ENCODE assay signal across 17 cellular contexts in genomic region chr9:38228331-38229122, GRCh38.
A peak's percentile ranks its signal among the peaks of the same experiment; 100 is the strongest.
DNase-seq lines count a peak whose midpoint lies in the region; ATAC-seq, FAIRE-seq and TF ChIP-seq lines count a peak whose summit lies in the region.
"Had no signal": no experiment of that assay in that cellular context is flagged by ENCODE, and none has a peak within 500 bp of the region (broad histone marks: within the 10 kb centered on the region; RNA-seq: fewer than 3 reads in every experiment).

No MANE protein-coding gene starts in this region.

- TF ChIP-seq CTCF in H1 (IDR thresholded peaks at IDR 0.05; ENCODE audit: control extremely low read depth in 1 of 3, insufficient read depth in 1 of 3, low read depth in 1 of 3, low read length in 3 of 3), result no peak

- no peak overlapping the region for H2BK120ac ChIP-seq in H1 (replicated peaks; ENCODE audit: low read depth, low read length)

- no peak for FAIRE-seq in H1 (lab: Jason Lieb, UNC)
- FAIRE-seq: GM18507, small intestine had no signal

- H3K9ac ChIP-seq in H1 (replicated peaks in 1 of 4; ENCODE audit: extremely low read depth in 1 of 4, low read depth in 3 of 4, low read length in 3 of 4), result no peak overlapping the region

- no peaks in the 10 kb centered on the region for H3K79me1 ChIP-seq in H1 (ENCODE audit: low read depth, low read length)

- POLR2A ChIA-PET in H1 (lab: Charles Lee; ENCODE audit: partially characterized antibody), result interaction anchor here (0.6 to 1.0 kb wide), 2 partner anchors 14 to 46 kb away, joined by 3 to 4 read pairs; no protein-coding TSS in a partner anchor

- peaks cover 2% of the 10 kb centered on the region; the same call in 1 of the 2 replicates for H3K23me2 ChIP-seq in H1 (ENCODE audit: low read depth, low read length)

- no peak overlapping the region for H4K5ac ChIP-seq in H1 (ENCODE audit: insufficient read length, low read depth, low read length)

- no peak overlapping the region for H3K27ac Mint-ChIP-seq in activated CD8-positive, alpha-beta memory T cell treated with anti-CD3 and anti-CD28 coated beads, Interleukin-2, amount 10 ng/mL, durations not matched to agents 7 days and 5 days
- H3K27ac Mint-ChIP-seq: activated naive CD4-positive, alpha-beta T cell treated with anti-CD3 and anti-CD28 coated beads, Interleukin-2, amount 50 U/mL, for 24 hours had no signal

- no peaks in the 10 kb centered on the region for H3K36me3 ChIP-seq in H1 (ENCODE audit: control insufficient read depth in 2 of 4, insufficient read depth in 4 of 4, low read length in 3 of 4)
- H3K36me3 ChIP-seq: cardiac muscle cell, ovary, upper lobe of right lung had no signal

- H3K27me3 ChIP-seq in H1 (replicated peaks in 1 of 4; ENCODE audit: control insufficient read depth in 3 of 4, extremely low read depth in 1 of 4, insufficient read depth in 3 of 4, low read length in 3 of 4), result peaks cover 0 to 10% (median 0%) of the 10 kb centered on the region in 4 experiments; a peak in 4 of 7 replicates
- H3K27me3 ChIP-seq: ovary, upper lobe of right lung had no signal

- no peak overlapping the region for H3K4me3 Mint-ChIP-seq in activated CD8-positive, alpha-beta memory T cell treated with anti-CD3 and anti-CD28 coated beads, Interleukin-2, amount 10 ng/mL, durations not matched to agents 7 days and 5 days

- no peak overlapping the region for H3K4ac ChIP-seq in H1 (replicated peaks; ENCODE audit: insufficient read length, low read depth, low read length)

- peaks cover 43% of the 10 kb centered on the region for H3K27me3 Mint-ChIP-seq in activated CD8-positive, alpha-beta memory T cell treated with anti-CD3 and anti-CD28 coated beads, Interleukin-2, amount 10 ng/mL, durations not matched to agents 7 days and 5 days
- H3K27me3 Mint-ChIP-seq: activated naive CD4-positive, alpha-beta T cell treated with anti-CD3 and anti-CD28 coated beads, Interleukin-2, amount 50 U/mL, for 24 hours had no signal

- no peaks in the 10 kb centered on the region for H3K79me2 ChIP-seq in H1 (ENCODE audit: control insufficient read depth in 1 of 2, insufficient read depth in 2 of 2, low read length in 2 of 2)

- no peak for TF ChIP-seq RAD21 in H1 (IDR thresholded peaks at IDR 0.05 in 1 of 2, conservative IDR thresholded peaks at IDR 0.05 in 1 of 2; ENCODE audit: low read depth in 2 of 2, low read length in 2 of 2)

- no peak for TF ChIP-seq POLR2A in H1 (IDR thresholded peaks at IDR 0.05; ENCODE audit: control extremely low read depth in 1 of 2, low read depth in 2 of 2, low read length in 2 of 2)

- no peak overlapping the region for H2BK20ac ChIP-seq in H1 (ENCODE audit: low read length)

- H3K36me3 Mint-ChIP-seq in activated CD8-positive, alpha-beta memory T cell treated with anti-CD3 and anti-CD28 coated beads, Interleukin-2, amount 10 ng/mL, durations not matched to agents 7 days and 5 days, result no peaks in the 10 kb centered on the region
- H3K36me3 Mint-ChIP-seq: activated naive CD4-positive, alpha-beta T cell treated with anti-CD3 and anti-CD28 coated beads, Interleukin-2, amount 50 U/mL, for 24 hours had no signal

- H4K8ac ChIP-seq in H1 (ENCODE audit: extremely low read depth, insufficient read depth, low read length), result no peak overlapping the region

- CTCF ChIA-PET in activated CD8-positive, alpha-beta memory T cell treated with anti-CD3 and anti-CD28 coated beads, Interleukin-2, amount 10 ng/mL, durations not matched to agents 7 days and 5 days (lab: Charles Lee), result no interaction called here
- CTCF ChIA-PET in H1 (lab: Charles Lee; ENCODE audit: partially characterized antibody), result interaction anchor here (0.9 to 1.9 kb wide), 11 partner anchors 9 to 140 kb away, joined by 3 to 9 read pairs (median 4); no protein-coding TSS in a partner anchor

- ATAC-seq in activated CD8-positive, alpha-beta memory T cell treated with anti-CD3 and anti-CD28 coated beads, Interleukin-2, amount 10 ng/mL, durations not matched to agents 7 days and 5 days, result no peak
- ATAC-seq in GM21576 (IDR thresholded peaks at IDR 0.05; ENCODE audit: unreplicated experiment), result no peak
- ATAC-seq: left colon, upper lobe of right lung had no signal

- H3K4me3 ChIP-seq in H1 (ENCODE audit: extremely low read depth in 1 of 4, insufficient read depth in 2 of 4, low read depth in 3 of 4, low read length in 4 of 4), result no peak overlapping the region
- H3K4me3 ChIP-seq: cardiac muscle cell, ovary, upper lobe of right lung had no signal

- no peaks in the 10 kb centered on the region for H4K20me1 ChIP-seq in H1 (replicated peaks in 1 of 2; ENCODE audit: control insufficient read depth in 1 of 2, insufficient read depth in 2 of 2, low read length in 2 of 2)

- no peak overlapping the region for H2AFZ ChIP-seq in H1 (ENCODE audit: low read length)

- H3K9me3 ChIP-seq in H1 (ENCODE audit: insufficient read depth in 2 of 2, low read depth in 1 of 2, low read length in 1 of 2), result no peaks in the 10 kb centered on the region
- H3K9me3 ChIP-seq: ovary, upper lobe of right lung had no signal

- H2AK5ac ChIP-seq in H1 (ENCODE audit: low read depth, low read length), result no peak overlapping the region

- H3K18ac ChIP-seq in H1 (ENCODE audit: extremely low read depth, low read length), result no peak overlapping the region

- no peak for TF ChIP-seq EP300 in H1 (IDR thresholded peaks at IDR 0.05; ENCODE audit: borderline replicate concordance in 1 of 2, low read depth in 2 of 2, low read length in 2 of 2)

- H4K91ac ChIP-seq in H1 (replicated peaks; ENCODE audit: insufficient read length, low read length), result no peak overlapping the region

- no peak overlapping the region for H3K23ac ChIP-seq in H1 (ENCODE audit: insufficient read length)

- peaks cover 0 to 23% (median 5%) of the 10 kb centered on the region in 4 experiments; a peak in 4 of 7 replicates for H3K4me1 ChIP-seq in H1 (replicated peaks in 1 of 4; ENCODE audit: control insufficient read depth in 3 of 4, insufficient read depth in 4 of 4, low read length in 3 of 4)

- no peak overlapping the region for H3K14ac ChIP-seq in H1 (ENCODE audit: insufficient read length)

- H3K27ac ChIP-seq in H1 (ENCODE audit: low read depth, low read length), result no peak overlapping the region
- H3K27ac ChIP-seq: cardiac muscle cell, ovary, upper lobe of right lung had no signal

- H2BK5ac ChIP-seq in H1 (ENCODE audit: low read depth, low read length), result no peak overlapping the region

- H3K4me2 ChIP-seq in H1 (ENCODE audit: insufficient read depth in 1 of 2, low read depth in 2 of 2, low read length in 2 of 2), result peak overlapping the region in 1 of 2 experiments; percentile 27; a peak in 1 of 4 replicates

- no peaks in the 10 kb centered on the region for H3K9me3 Mint-ChIP-seq in activated CD8-positive, alpha-beta memory T cell treated with anti-CD3 and anti-CD28 coated beads, Interleukin-2, amount 10 ng/mL, durations not matched to agents 7 days and 5 days (ENCODE audit: low read depth)
- H3K9me3 Mint-ChIP-seq: activated naive CD4-positive, alpha-beta T cell treated with anti-CD3 and anti-CD28 coated beads, Interleukin-2, amount 50 U/mL, for 24 hours had no signal

- no peak overlapping the region for H2BK15ac ChIP-seq in H1 (ENCODE audit: low read length)

- peaks cover 13% of the 10 kb centered on the region for H3K4me1 Mint-ChIP-seq in activated CD8-positive, alpha-beta memory T cell treated with anti-CD3 and anti-CD28 coated beads, Interleukin-2, amount 10 ng/mL, durations not matched to agents 7 days and 5 days

- peak overlapping the region; percentile 39; the same call in 1 of the 2 replicates for H2BK12ac ChIP-seq in H1 (ENCODE audit: low read depth, low read length)

- peak; percentile 11 for DNase-seq in activated CD8-positive, alpha-beta memory T cell treated with anti-CD3 and anti-CD28 coated beads, Interleukin-2, amount 10 ng/mL, durations not matched to agents 7 days and 5 days
- no peak for DNase-seq in activated CD8-positive, alpha-beta memory T cell treated with anti-CD3 and anti-CD28 coated beads, Interleukin-2, amount 50 U/mL, for 4 hours
- DNase-seq in NCI-H69 (lab: John Stamatoyannopoulos, UW) (peak; percentile 84), H1 (ENCODE audit: low read depth in 1 of 2, low spot score in 2 of 2) (no peak), NCI-H1048 (lab: John Stamatoyannopoulos, UW) (no peak), OCI-M1 (lab: John Stamatoyannopoulos, UW) (no peak), DMS53 (lab: John Stamatoyannopoulos, UW) (no peak)
- DNase-seq: activated T-cell treated with anti-CD3 and anti-CD28 coated beads for 4 hours; left colon; ovary; small intestine; stimulated activated naive CD4-positive, alpha-beta T cell treated with Interleukin-2 at 50 U/mL for 16 hours had no signal

- H3K56ac ChIP-seq in H1 (replicated peaks; ENCODE audit: insufficient read length, low read depth, low read length), result no peak overlapping the region

- WGBS in H1 (ENCODE audit: extremely low coverage in 1 of 2, insufficient coverage in 1 of 2, insufficient read length in 1 of 2, insufficient replicate concordance in 2 of 2, low coverage in 1 of 2, low lambda C conversion rate in 2 of 2, missing lambda C conversion rate in 1 of 2), 2 experiments, result 68% methylated on average over 12 of the region's 13 CpGs; no CpG with 5 or more reads in 1 of the 2 experiments

TF ChIP-seq in H1, 55 proteins besides CTCF, POLR2A, EP300 and RAD21:
- TF ChIP-seq SUZ12 (IDR thresholded peaks at IDR 0.05; ENCODE audit: low read length), result no peak
- TF ChIP-seq CREB1 (IDR thresholded peaks at IDR 0.05), result no peak
- no peak for TF ChIP-seq RFX5 (IDR thresholded peaks at IDR 0.05; ENCODE audit: borderline replicate concordance, low read depth, low read length)
- TF ChIP-seq CBX8 (IDR thresholded peaks at IDR 0.05; ENCODE audit: borderline replicate concordance, low read depth, low read length), result no peak
- TF ChIP-seq TAF1 (IDR thresholded peaks at IDR 0.05; ENCODE audit: low read depth, low read length), result no peak
- no peak for TF ChIP-seq HDAC2 (IDR thresholded peaks at IDR 0.05; ENCODE audit: borderline replicate concordance in 1 of 2, low read depth in 2 of 2, low read length in 2 of 2)

Comparison
In these comparisons a context has a peak if more than half of its experiments do, and no peak if none do; other contexts are left out.
1. DNase-seq: peak in activated CD8-positive, alpha-beta memory T cell treated with anti-CD3 and anti-CD28 coated beads, Interleukin-2, amount 10 ng/mL, durations not matched to agents 7 days and 5 days (single experiment) and NCI-H69 (single experiment); none in activated CD8-positive, alpha-beta memory T cell treated with anti-CD3 and anti-CD28 coated beads, Interleukin-2, amount 50 U/mL, for 4 hours (single experiment), H1 (0 of 2), NCI-H1048 (single experiment), OCI-M1 (single experiment) and DMS53 (single experiment).